Comparison of ENCODE assay signal across 14 cellular contexts in genomic region chr17:81245024-81245664, GRCh38. TPM values are rescaled to one million over a fixed set of nuclear protein-coding genes. Genes with fewer than 3 reads are reported as not detected.
DNase-seq lines count a peak whose midpoint lies in the region; ATAC-seq and TF ChIP-seq lines count a peak whose summit lies in the region.
"Had no signal": no experiment of that assay in that cellular context is flagged by ENCODE, and none has a peak within 500 bp of the region (broad histone marks: within the 10 kb centered on the region; RNA-seq: fewer than 3 reads in every experiment).

No MANE protein-coding gene starts in this region.

- H3K4me3 Mint-ChIP-seq in activated CD4-positive, alpha-beta T cell treated with anti-CD3 and anti-CD28 coated beads for 36 hours, result no peak overlapping the region
- H3K4me3 Mint-ChIP-seq: memory B cell had no signal

- intact Hi-C loops in activated CD4-positive, alpha-beta T cell treated with anti-CD3 and anti-CD28 coated beads for 36 hours (cut with DNase I, micrococcal nuclease), result loop anchor here in 1 of 2 experiments (10.0 kb wide), 1 partner anchor 220 kb away; no protein-coding TSS in a partner anchor
- intact Hi-C loops in psoas muscle (cut with DNase I) (loop anchor here in 1 of 2 donors (10.0 kb wide), 1 partner anchor 220 kb away; no protein-coding TSS in a partner anchor), testis (cut with DNase I; ENCODE audit: low total_unique reads) (no loop called here)

- ATAC-seq in activated CD4-positive, alpha-beta T cell treated with anti-CD3 and anti-CD28 coated beads for 36 hours, result peak; percentile 42
- peak; percentile 50 for ATAC-seq in HG02885 (IDR thresholded peaks at IDR 0.05; ENCODE audit: poor library complexity, unreplicated experiment)
- no peak for ATAC-seq in psoas muscle
- ATAC-seq in GM21390 (IDR thresholded peaks at IDR 0.05; ENCODE audit: unreplicated experiment), result no peak

- peaks cover 0 to 17% of the 10 kb centered on the region in 2 donors for H3K36me3 ChIP-seq in psoas muscle (ENCODE audit: insufficient read depth in 1 of 2, low read depth in 1 of 2)
- H3K36me3 ChIP-seq in testis (ENCODE audit: low read depth, missing control alignments), result no peaks in the 10 kb centered on the region
- H3K36me3 ChIP-seq: breast epithelium had no signal

- no peak for TF ChIP-seq POLR2A in testis (IDR thresholded peaks at IDR 0.05)

- no peak overlapping the region for H3K4me3 ChIP-seq in psoas muscle
- no peak overlapping the region for H3K4me3 ChIP-seq in testis
- H3K4me3 ChIP-seq: breast epithelium, Peyer's patch, skin epidermis had no signal

- H3K4me1 ChIP-seq in psoas muscle (peaks cover 7% of the 10 kb centered on the region), testis (peaks cover 5% of the 10 kb centered on the region)
- H3K4me1 ChIP-seq: breast epithelium had no signal

- H3K9me3 ChIP-seq in psoas muscle (no peaks in the 10 kb centered on the region), testis (no peaks in the 10 kb centered on the region)
- H3K9me3 ChIP-seq: breast epithelium, Peyer's patch had no signal

- peak; percentile 34 for DNase-seq in activated CD4-positive, alpha-beta T cell treated with anti-CD3 and anti-CD28 coated beads for 36 hours
- no peak for DNase-seq in activated CD4-positive, alpha-beta T cell treated with anti-CD3 and anti-CD28 coated beads, Interleukin-2, amount 50 U/mL, for 1 hour
- peak; percentile 47 for DNase-seq in astrocyte of the hippocampus (ENCODE audit: low read depth, low spot score)
- DNase-seq in psoas muscle, result peak; percentile 10 to 35
- no peak for DNase-seq in germinal center (ENCODE audit: low spot score)
- DNase-seq in testis, result no peak
- DNase-seq: foreskin melanocyte, NCI-H1436 treated with DMSO at 0.1 percent for 48 hours, Peyer's patch had no signal

- no peaks in the 10 kb centered on the region for H3K9me3 Mint-ChIP-seq in activated CD4-positive, alpha-beta T cell treated with anti-CD3 and anti-CD28 coated beads for 36 hours (ENCODE audit: low read depth)
- H3K9me3 Mint-ChIP-seq: memory B cell had no signal

- CTCF ChIA-PET in activated CD4-positive, alpha-beta T cell treated with anti-CD3 and anti-CD28 coated beads for 36 hours (lab: Charles Lee), result interaction anchor here (0.7 kb wide), 1 partner anchor 218 kb away, joined by 4 read pairs; no protein-coding TSS in a partner anchor

- POLR2A ChIA-PET in activated CD4-positive, alpha-beta T cell treated with anti-CD3 and anti-CD28 coated beads for 36 hours (lab: Charles Lee), result no interaction called here

- peaks cover 12% of the 10 kb centered on the region for H3K4me1 Mint-ChIP-seq in activated CD4-positive, alpha-beta T cell treated with anti-CD3 and anti-CD28 coated beads for 36 hours

- 69 to 77% (median 74%) methylated on average over 25 of the region's 25 CpGs for WGBS in psoas muscle, 3 donors
- WGBS in testis, 2 donors, result 82 to 88% methylated on average over 22 to 25 of the region's 25 CpGs

- TF ChIP-seq CTCF in psoas muscle (IDR thresholded peaks at IDR 0.05), result no peak
- no peak for TF ChIP-seq CTCF in testis (IDR thresholded peaks at IDR 0.05)

- no peaks in the 10 kb centered on the region for H3K27me3 Mint-ChIP-seq in activated CD4-positive, alpha-beta T cell treated with anti-CD3 and anti-CD28 coated beads for 36 hours
- H3K27me3 Mint-ChIP-seq: memory B cell had no signal

- H3K27me3 ChIP-seq in psoas muscle (ENCODE audit: insufficient read depth in 3 of 3, low read length in 2 of 3) (no peaks in the 10 kb centered on the region), testis (no peaks in the 10 kb centered on the region)
- H3K27me3 ChIP-seq: breast epithelium, Peyer's patch had no signal

- H3K27ac ChIP-seq in psoas muscle, result no peak overlapping the region
- H3K27ac ChIP-seq in testis, result no peak overlapping the region
- H3K27ac ChIP-seq: breast epithelium, Peyer's patch, skin epidermis had no signal

- H3K36me3 Mint-ChIP-seq in activated CD4-positive, alpha-beta T cell treated with anti-CD3 and anti-CD28 coated beads for 36 hours (ENCODE audit: low read depth), result peaks cover 17% of the 10 kb centered on the region
- H3K36me3 Mint-ChIP-seq: memory B cell had no signal

- H3K27ac Mint-ChIP-seq in activated CD4-positive, alpha-beta T cell treated with anti-CD3 and anti-CD28 coated beads for 36 hours, result no peak overlapping the region
- H3K27ac Mint-ChIP-seq: memory B cell had no signal

RNA-seq across cellular contexts. Expression of gene NDUFAF8, which starts 6.0 kb away (rescaled TPM):
- 10 to 100 TPM; 31.0 to 57.9 TPM for total RNA-seq in activated CD4-positive, alpha-beta T cell treated with anti-CD3 and anti-CD28 coated beads for 36 hours
- total RNA-seq in psoas muscle, result 10 to 100 TPM; 45.6 to 58.5 (median 55.0) TPM
- 10 to 100 TPM; 42.4 to 63.8 (median 54.9) TPM for polyA plus RNA-seq in psoas muscle
- total RNA-seq in testis, result 10 to 100 TPM; 61.1 to 63.4 TPM
- 62.5 TPM for polyA plus RNA-seq in testis (ENCODE audit: insufficient read depth, low read depth, low replicate concordance)

RNA-seq across cellular contexts. Expression of gene TEPSIN, which starts 6.3 kb away (rescaled TPM):
- total RNA-seq in activated CD4-positive, alpha-beta T cell treated with anti-CD3 and anti-CD28 coated beads for 36 hours, result 10 to 100 TPM; 17.8 to 20.3 TPM
- total RNA-seq in psoas muscle (10 to 100 TPM; 10.9 to 22.1 (median 11.8) TPM), testis (10 to 100 TPM; 55.4 to 83.0 TPM)
- polyA plus RNA-seq in psoas muscle (10 to 100 TPM; 11.2 to 14.3 (median 13.6) TPM), testis (ENCODE audit: insufficient read depth, low read depth, low replicate concordance) (32.0 TPM)

RNA-seq across cellular contexts. Expression of gene CEP131, which starts 22.4 kb away (rescaled TPM):
- 1 to 10 TPM; 7.6 to 9.5 TPM for total RNA-seq in activated CD4-positive, alpha-beta T cell treated with anti-CD3 and anti-CD28 coated beads for 36 hours
- total RNA-seq in psoas muscle, result 1 to 10 TPM; 3.7 to 8.6 (median 6.0) TPM
- polyA plus RNA-seq in psoas muscle, result 1 to 10 TPM; 4.6 to 5.7 (median 4.9) TPM
- 10 to 100 TPM; 42.9 to 48.7 TPM for total RNA-seq in testis
- polyA plus RNA-seq in testis (ENCODE audit: insufficient read depth, low read depth, low replicate concordance), result 28.9 TPM

RNA-seq across cellular contexts. Expression of gene SLC38A10, which starts 50.0 kb away (rescaled TPM):
- 10 to 100 TPM; 47.6 to 52.9 TPM for total RNA-seq in activated CD4-positive, alpha-beta T cell treated with anti-CD3 and anti-CD28 coated beads for 36 hours
- total RNA-seq in psoas muscle (10 to 100 TPM; 16.7 to 23.9 (median 18.6) TPM), testis (100 to 1,000 TPM; 131 to 150 TPM)
- polyA plus RNA-seq in psoas muscle (10 to 100 TPM; 16.9 to 40.6 (median 33.0) TPM), testis (ENCODE audit: insufficient read depth, low read depth, low replicate concordance) (77.1 TPM)

Comparison
In these comparisons a context has a peak if more than half of its experiments do, and no peak if none do; other contexts are left out.
1. DNase-seq: peak in activated CD4-positive, alpha-beta T cell treated with anti-CD3 and anti-CD28 coated beads for 36 hours (single experiment), astrocyte of the hippocampus (single experiment) and psoas muscle (2 of 2); none in activated CD4-positive, alpha-beta T cell treated with anti-CD3 and anti-CD28 coated beads, Interleukin-2, amount 50 U/mL, for 1 hour (single experiment), germinal center (single experiment) and testis (single experiment).
2. ATAC-seq: peak in activated CD4-positive, alpha-beta T cell treated with anti-CD3 and anti-CD28 coated beads for 36 hours (single experiment) and HG02885 (single experiment); none in psoas muscle (0 of 4) and GM21390 (single experiment).
3. RNA of gene CEP131, which starts 22.4 kb away (total RNA-seq): 42.9 to 48.7 TPM in testis; 7.6 to 9.5 TPM in activated CD4-positive, alpha-beta T cell treated with anti-CD3 and anti-CD28 coated beads for 36 hours and 3.7 to 8.6 TPM in psoas muscle; every median in the first group is over 4 times any median in the second.